30 cellular contexts compared by ENCODE assay signal in genomic region chr22:22605074-22605404, GRCh38. TPM values are rescaled to one million over a fixed set of nuclear protein-coding genes. Genes with fewer than 3 reads are reported as not detected.
A peak's percentile ranks its signal among the peaks of the same experiment; 100 is the strongest.
DNase-seq lines count a peak whose midpoint lies in the region; ATAC-seq, FAIRE-seq and TF ChIP-seq lines count a peak whose summit lies in the region.
"Had no signal": no experiment of that assay in that cellular context is flagged by ENCODE, and none has a peak within 500 bp of the region (broad histone marks: within the 10 kb centered on the region; RNA-seq: fewer than 3 reads in every experiment).

No MANE protein-coding gene starts in this region.

- TF ChIP-seq POLR2A in K562 (conservative IDR thresholded peaks at IDR 0.05), result no peak

- no peak for TF ChIP-seq CTCF in K562 (IDR thresholded peaks at IDR 0.05 in 2 of 3, conservative IDR thresholded peaks at IDR 0.05 in 1 of 3; ENCODE audit: insufficient read depth in 2 of 3, low read depth in 1 of 3, low read length in 3 of 3)
- no peak for TF ChIP-seq CTCF in GM10266 (IDR thresholded peaks at IDR 0.05; ENCODE audit: control insufficient read depth, insufficient read depth, low read depth, missing control alignments)

- DNase-seq in GM18507 (ENCODE audit: extremely low spot score, insufficient read length, low read depth) (no peak), MV-4-11 (lab: John Stamatoyannopoulos, UW) (peak; percentile 41), K562 (ENCODE audit: extremely low read depth in 1 of 4, low spot score in 3 of 4) (peak in 1 of 4 experiments; percentile 27), superior temporal gyrus (ENCODE audit: extremely low spot score) (no peak), GM10266 (ENCODE audit: extremely low spot score) (no peak), NCI-H1436 treated with DMSO at 0.1 percent for 48 hours (lab: John Stamatoyannopoulos, UW) (no peak), KG1 (lab: John Stamatoyannopoulos, UW) (no peak)
- DNase-seq: activated CD4-positive, alpha-beta T cell treated with anti-CD3 and anti-CD28 coated beads, Interleukin-2, amount 50 U/mL, for 48 hours; activated naive CD8-positive, alpha-beta T cell treated with anti-CD3 and anti-CD28 coated beads, Interleukin-2, amount 10 ng/mL, durations not matched to agents 7 days and 5 days; DMS79 treated with DMSO at 0.1 percent for 48 hours; Kasumi-1; left cardiac atrium; NCI-H1092 treated with DMSO at 0.1 percent for 48 hours; NCI-H2029 treated with DMSO at 0.1 percent for 48 hours; NCI-H345; NCI-H774; PC-9; psoas muscle; SHP77; stimulated activated CD4-positive, alpha-beta T cell treated with anti-CD3 and anti-CD28 coated beads, Interleukin-15, amount 100 ng/mL, for 24 hours; T-helper 9 cell; transverse colon had no signal

- H4K20me1 ChIP-seq in BLaER1 (no peaks in the 10 kb centered on the region), K562 (replicated peaks; ENCODE audit: control insufficient read depth, insufficient read depth, low read length) (peaks cover 25% of the 10 kb centered on the region; the same call in 1 of the 2 replicates)

- 2% methylated on average over 3 of the region's 3 CpGs for WGBS in K562 (ENCODE audit: insufficient coverage, low coverage, missing lambda C conversion rate)

- ATAC-seq in K562, result peak; percentile 3; the same call in 2 of the 3 replicates
- ATAC-seq: left cardiac atrium, psoas muscle had no signal

- in situ Hi-C loops in K562 (cut with MboI), result no loop called here

- H3K27me3 ChIP-seq in BLaER1 (no peaks in the 10 kb centered on the region), K562 (ENCODE audit: control insufficient read depth in 2 of 2, insufficient read depth in 2 of 2, low read length in 2 of 2) (peaks cover 61 to 69% of the 10 kb centered on the region in 2 experiments)
- H3K27me3 ChIP-seq: neutrophil, transverse colon had no signal

- FAIRE-seq in GM18507 (lab: Jason Lieb, UNC) (peak; percentile 85), K562 (lab: Jason Lieb, UNC) (no peak)
- FAIRE-seq: astrocyte had no signal

- H3K9me1 ChIP-seq in K562 (ENCODE audit: control insufficient read depth, insufficient read depth, low read length), result no peaks in the 10 kb centered on the region

- TF ChIP-seq EP300 in K562 (IDR thresholded peaks at IDR 0.05; ENCODE audit: low read length), result no peak

- no peak overlapping the region; the same call in 1 of the 2 replicates for H3K9ac ChIP-seq in BLaER1
- H3K9ac ChIP-seq in K562 (ENCODE audit: insufficient read depth in 1 of 2, low read depth in 2 of 2, low read length in 2 of 2), result no peak overlapping the region

- no peaks in the 10 kb centered on the region for H3K79me2 ChIP-seq in K562 (ENCODE audit: control insufficient read depth, insufficient read depth, low read length)

- TF ChIP-seq RAD21 in K562 (CRISPR knock-in tag; conservative IDR thresholded peaks at IDR 0.05 in 1 of 2, IDR thresholded peaks at IDR 0.05 in 1 of 2), result no peak

- H3K27ac ChIP-seq in BLaER1, result peak overlapping the region; percentile 62
- H3K27ac ChIP-seq in K562 (ENCODE audit: extremely low read depth, low read depth, low read length), result no peak overlapping the region
- H3K27ac ChIP-seq: neutrophil, PC-9, psoas muscle, transverse colon had no signal

- H3K4me1 ChIP-seq in BLaER1, result peaks cover 44% of the 10 kb centered on the region
- no peaks in the 10 kb centered on the region for H3K4me1 ChIP-seq in K562 (replicated peaks in 1 of 2; ENCODE audit: control insufficient read depth in 2 of 2, insufficient read depth in 2 of 2, low read length in 2 of 2)
- H3K4me1 ChIP-seq: psoas muscle, transverse colon had no signal

- H3K4me3 ChIP-seq in BLaER1 (no peak overlapping the region), K562 (no peak overlapping the region)
- H3K4me3 ChIP-seq: PC-9, psoas muscle, transverse colon had no signal

- H3K4me2 ChIP-seq in BLaER1, result peak overlapping the region; percentile 84
- no peak overlapping the region for H3K4me2 ChIP-seq in K562 (ENCODE audit: insufficient read depth, low read length)
- H3K4me2 ChIP-seq: PC-9 had no signal

- intact Hi-C loops in K562 (cut with micrococcal nuclease), result loop anchor here (10.0 kb wide), 1 partner anchor 60 kb away; no protein-coding TSS in a partner anchor

- H3K9me3 ChIP-seq in BLaER1 (peaks cover 8% of the 10 kb centered on the region), K562 (replicated peaks; ENCODE audit: control insufficient read depth, insufficient read depth, low read depth, low read length) (no peaks in the 10 kb centered on the region)
- H3K9me3 ChIP-seq: neutrophil, transverse colon had no signal

- BruUV-seq in K562 (replicated peaks; lab: Mats Ljungman, UMichigan), result no TSS peak

- POLR2A ChIA-PET in K562 (lab: Yijun Ruan, JAX), result interaction anchor here (0.6 to 3.6 kb wide), 16 partner anchors 8 to 233 kb away, joined by 3 to 19 read pairs (median 4); no protein-coding TSS in a partner anchor

- H2AFZ ChIP-seq in K562 (ENCODE audit: low read depth, low read length), result no peak overlapping the region
- H2AFZ ChIP-seq: PC-9 had no signal

- no peaks in the 10 kb centered on the region for H3K36me3 ChIP-seq in BLaER1
- H3K36me3 ChIP-seq in K562 (ENCODE audit: control insufficient read depth, insufficient read depth, low read length), result no peaks in the 10 kb centered on the region
- H3K36me3 ChIP-seq: neutrophil, transverse colon had no signal

- CTCF ChIA-PET in K562 (lab: Yijun Ruan, JAX; ENCODE audit: low intra/inter-chr PET ratio), result interaction anchor here (1.3 to 1.4 kb wide), 2 partner anchors 10 to 11 kb away, joined by 3 to 7 read pairs; no protein-coding TSS in a partner anchor

TF ChIP-seq in K562, 482 proteins besides CTCF, POLR2A, EP300 and RAD21 (continues in another document):
- no peak for TF ChIP-seq ZBTB12 (CRISPR knock-in tag; IDR thresholded peaks at IDR 0.05)

RNA-seq across cellular contexts. Expression of gene GGTLC2, which starts 39.4 kb away (rescaled TPM):
- total RNA-seq in K562 (2011; cell fraction: chromatin; rRNA removed; ENCODE audit: low replicate concordance), result not detected in 2 replicates
- not detected in 2 replicates for total RNA-seq in K562 (2011; cell fraction: nucleolus; rRNA removed)
- not detected in 2 replicates for total RNA-seq in K562 (2011; cell fraction: nucleoplasm; rRNA removed)
- total RNA-seq in K562 (2014; rRNA removed), result not detected in 2 replicates
- not detected in 2 replicates for total RNA-seq in K562 (2014; rRNA removed; fragmentation: Illumina TruSeq; extraction: Trizol)
- total RNA-seq in K562 (2015; rRNA removed; fragmentation: Illumina TruSeq; extraction: Trizol), result not detected in 2 replicates
- not detected in 2 replicates for total RNA-seq in K562 (2021)
- not detected in 2 replicates for polyA plus RNA-seq in K562 (2011; rRNA removed)
- not detected in 2 replicates for polyA plus RNA-seq in K562 (2011; cell fraction: cytosol; rRNA removed)
- not detected in 2 replicates for polyA plus RNA-seq in K562 (2011; cell fraction: nucleus; rRNA removed)
- not detected in 2 replicates for polyA plus RNA-seq in K562 (2012)
- polyA plus RNA-seq in K562 (2014; fragmentation: Illumina TruSeq; extraction: Trizol), result not detected in 2 replicates
- not detected for polyA plus RNA-seq in K562 (2014; fragmentation: Nextera tagmentation; extraction: Ambion mirVana)
- polyA plus RNA-seq in K562 (2014; rRNA removed), result not detected in 2 replicates
- polyA minus RNA-seq in K562 (2011; rRNA and poly(A)+ RNA removed), result not detected in 2 replicates
- not detected in 2 replicates for polyA minus RNA-seq in K562 (2011; cell fraction: cytosol; rRNA and poly(A)+ RNA removed)
- not detected in 2 replicates for polyA minus RNA-seq in K562 (2011; cell fraction: nucleus; rRNA and poly(A)+ RNA removed)
- total RNA-seq: A172; activated naive CD8-positive, alpha-beta T cell treated with anti-CD3 and anti-CD28 coated beads, Interleukin-2, amount 10 ng/mL, durations not matched to agents 7 days and 5 days; activated T-helper 2 cell treated with anti-CD3 and anti-CD28 coated beads, Interferon-gamma antibody, Interleukin-2, Interleukin-4, amounts not matched to agents 10 μg/mL and 5 μg/mL and 100 μg/mL, durations not matched to agents 14 hours and 24 hours and 36 hours; astrocyte; cerebellum; H4; left cardiac atrium; PC-9; psoas muscle; transverse colon; WTC11 had no signal
- polyA plus RNA-seq: psoas muscle had no signal

RNA-seq across cellular contexts. Expression of gene PRAME, which starts 46.0 kb away (rescaled TPM):
- 1,035 and 1,246 TPM in 2 replicates for total RNA-seq in K562 (2011; cell fraction: chromatin; rRNA removed; ENCODE audit: low replicate concordance)
- total RNA-seq in K562 (2011; cell fraction: nucleolus; rRNA removed), result 1,013 and 1,088 TPM in 2 replicates
- total RNA-seq in K562 (2011; cell fraction: nucleoplasm; rRNA removed), result 943 and 1,014 TPM in 2 replicates
- total RNA-seq in K562 (2014; rRNA removed), result 968 and 1,107 TPM in 2 replicates
- 993 and 1,024 TPM in 2 replicates for total RNA-seq in K562 (2014; rRNA removed; fragmentation: Illumina TruSeq; extraction: Trizol)
- total RNA-seq in K562 (2015; rRNA removed; fragmentation: Illumina TruSeq; extraction: Trizol), result 1,048 and 1,089 TPM in 2 replicates
- 1,138 and 1,201 TPM in 2 replicates for total RNA-seq in K562 (2021)
- polyA plus RNA-seq in K562 (2011; rRNA removed), result 2,141 and 2,474 TPM in 2 replicates
- 2,488 and 2,726 TPM in 2 replicates for polyA plus RNA-seq in K562 (2011; cell fraction: cytosol; rRNA removed)
- 3,679 and 4,057 TPM in 2 replicates for polyA plus RNA-seq in K562 (2011; cell fraction: nucleus; rRNA removed)
- polyA plus RNA-seq in K562 (2012), result 1,108 and 1,453 TPM in 2 replicates
- polyA plus RNA-seq in K562 (2014; fragmentation: Illumina TruSeq; extraction: Trizol), result 1,536 and 1,589 TPM in 2 replicates
- polyA plus RNA-seq in K562 (2014; fragmentation: Nextera tagmentation; extraction: Ambion mirVana), result 1,000 to 10,000 TPM in 1 of 2 experiments, 100 to 1,000 TPM in 1; 662 to 1,142 TPM
- 1,519 and 1,644 TPM in 2 replicates for polyA plus RNA-seq in K562 (2014; rRNA removed)
- polyA minus RNA-seq in K562 (2011; rRNA and poly(A)+ RNA removed), result 1,022 and 1,144 TPM in 2 replicates
- 512 and 653 TPM in 2 replicates for polyA minus RNA-seq in K562 (2011; cell fraction: cytosol; rRNA and poly(A)+ RNA removed)
- 275 and 419 TPM in 2 replicates for polyA minus RNA-seq in K562 (2011; cell fraction: nucleus; rRNA and poly(A)+ RNA removed)
- total RNA-seq: activated naive CD8-positive, alpha-beta T cell treated with anti-CD3 and anti-CD28 coated beads, Interleukin-2, amount 10 ng/mL, durations not matched to agents 7 days and 5 days; activated T-helper 2 cell treated with anti-CD3 and anti-CD28 coated beads, Interferon-gamma antibody, Interleukin-2, Interleukin-4, amounts not matched to agents 10 μg/mL and 5 μg/mL and 100 μg/mL, durations not matched to agents 14 hours and 24 hours and 36 hours; astrocyte; cerebellum; left cardiac atrium; PC-9; psoas muscle had no signal
